ENCODE assay signal across 31 cellular contexts in genomic region chr1:7789828-7790227, GRCh38.
"Had no signal": no experiment of that assay in that cellular context is flagged by ENCODE, and none has a peak within 500 bp of the region (broad histone marks: within the 10 kb centered on the region; RNA-seq: fewer than 3 reads in every experiment).

No MANE protein-coding gene starts in this region.

- H3K27ac ChIP-seq: neural progenitor cell, ovary, parathyroid adenoma, psoas muscle, skin epidermis, spleen, suprapubic skin, testis, tibial artery, transverse colon, upper lobe of right lung, uterus had no signal

- H3K27ac Mint-ChIP-seq: natural killer cell; nephron; neural progenitor cell; progenitor cell of endocrine pancreas; stimulated activated memory B cell treated with anti-CD40 and anti-IgM and Interleukin-4, amounts not matched to agents 10 μg/mL and 1 μg/mL and 100 μg/mL, for 72 hours; stimulated activated naive CD8-positive, alpha-beta T cell treated with anti-CD3 and anti-CD28 coated beads, Interleukin-15, amount 100 ng/mL, for 72 hours; type B pancreatic cell had no signal

- H3K27me3 ChIP-seq: ovary, spleen, suprapubic skin, testis, tibial artery, transverse colon, upper lobe of right lung, uterus had no signal

- H3K36me3 ChIP-seq: ovary, uterus had no signal

- H3K9me3 ChIP-seq: suprapubic skin, testis, tibial artery, upper lobe of right lung, uterus had no signal

- H3K4me1 ChIP-seq: neural progenitor cell, parathyroid adenoma had no signal

- H3K9ac ChIP-seq: neural progenitor cell, parathyroid adenoma had no signal

- H3K4me1 Mint-ChIP-seq: nephron; stimulated activated memory B cell treated with anti-CD40 and anti-IgM and Interleukin-4, amounts not matched to agents 10 μg/mL and 1 μg/mL and 100 μg/mL, for 72 hours had no signal

- ATAC-seq: natural killer cell; psoas muscle; right cardiac atrium; sciatic nerve; stimulated activated memory B cell treated with anti-CD40 and anti-IgM and Interleukin-4, amounts not matched to agents 10 μg/mL and 1 μg/mL and 100 μg/mL, for 72 hours; stimulated activated naive CD8-positive, alpha-beta T cell treated with anti-CD3 and anti-CD28 coated beads, Interleukin-15, amount 100 ng/mL, for 72 hours; stimulated activated naive CD8-positive, alpha-beta T cell treated with anti-CD3 and anti-CD28 coated beads, Interleukin-15, Interleukin-2, amounts not matched to agents 100 U/mL and 50 U/mL, for 24 hours; upper lobe of right lung had no signal

- H3K27me3 Mint-ChIP-seq: stimulated activated memory B cell treated with anti-CD40 and anti-IgM and Interleukin-4, amounts not matched to agents 10 μg/mL and 1 μg/mL and 100 μg/mL, for 72 hours; stimulated activated naive CD8-positive, alpha-beta T cell treated with anti-CD3 and anti-CD28 coated beads, Interleukin-15, amount 100 ng/mL, for 72 hours; type B pancreatic cell had no signal

- DNase-seq: natural killer cell; occipital lobe; ovary; posterior cingulate gyrus; psoas muscle; right cardiac atrium; spleen; stimulated activated CD4-positive, alpha-beta T cell treated with anti-CD3 and anti-CD28 coated beads, Interleukin-12 subunit alpha, Interleukin-12 subunit beta, amount 100 ng/mL, for 4 hours; stimulated activated CD4-positive, alpha-beta T cell treated with anti-CD3 and anti-CD28 coated beads, Interleukin-1b, Interleukin-23, amount 100 ng/mL, for 48 hours; stimulated activated CD4-positive, alpha-beta T cell treated with anti-CD3 and anti-CD28 coated beads, Interleukin-4, amount 100 ng/mL, for 1 hour; stimulated activated CD4-positive, alpha-beta T cell treated with anti-CD3 and anti-CD28 coated beads, Interleukin-4, amount 100 ng/mL, for 4 hours; stimulated activated CD8-positive, alpha-beta memory T cell treated with anti-CD3 and anti-CD28 coated beads, Interleukin-4, amount 100 ng/mL, for 48 hours; stimulated activated naive CD4-positive, alpha-beta T cell; stimulated activated naive CD8-positive, alpha-beta T cell treated with anti-CD3 and anti-CD28 coated beads, Interleukin-15, amount 100 ng/mL, for 72 hours; stimulated activated naive CD8-positive, alpha-beta T cell treated with anti-CD3 and anti-CD28 coated beads, Interleukin-15, Interleukin-2, amounts not matched to agents 100 U/mL and 50 U/mL, for 24 hours; substantia nigra; testis; tibial artery; transverse colon; upper lobe of right lung; uterus had no signal

- H3K4me3 Mint-ChIP-seq: natural killer cell; nephron; neural progenitor cell; stimulated activated memory B cell treated with anti-CD40 and anti-IgM and Interleukin-4, amounts not matched to agents 10 μg/mL and 1 μg/mL and 100 μg/mL, for 72 hours; stimulated activated naive CD8-positive, alpha-beta T cell treated with anti-CD3 and anti-CD28 coated beads, Interleukin-15, amount 100 ng/mL, for 72 hours; type B pancreatic cell had no signal

- H3K4me3 ChIP-seq: neural progenitor cell, ovary, psoas muscle, skin epidermis, smooth muscle cell, spleen, suprapubic skin, testis, tibial artery, transverse colon, upper lobe of right lung, uterus had no signal
